Comparison of ENCODE assay signal across 11 cellular contexts in genomic region chr5:1235838-1236237, GRCh38. TPM values are rescaled to one million over a fixed set of nuclear protein-coding genes. Genes with fewer than 3 reads are reported as not detected.
"Had no signal": no experiment of that assay in that cellular context is flagged by ENCODE, and none has a peak within 500 bp of the region (broad histone marks: within the 10 kb centered on the region; RNA-seq: fewer than 3 reads in every experiment).

No MANE protein-coding gene starts in this region.

- H3K4me3 ChIP-seq: GM23248, GM23338, HAP-1 had no signal

- H3K4me1 ChIP-seq: HAP-1 had no signal

- H3K36me3 ChIP-seq: HAP-1 had no signal

- H3K27ac ChIP-seq: GM23248 had no signal

- H3K4me2 ChIP-seq: GM23338 had no signal

- H3K9ac ChIP-seq: GM23248 had no signal

- FAIRE-seq: H1, H54 had no signal

- H2AFZ ChIP-seq: GM23248, GM23338 had no signal

- DNase-seq: GM23248, GOT3, H7, H9, HCEC 1CT, HFFc6 had no signal

RNA-seq across cellular contexts. Expression of gene SLC6A18, which starts 10.7 kb away (rescaled TPM):
- total RNA-seq: GM23248, GM23338, H1, H4, H7, H9, HFFc6 had no signal
- polyA plus RNA-seq: GM23248, GM23338, H1 had no signal

RNA-seq across cellular contexts. Expression of gene SLC6A19, which starts 34.4 kb away (rescaled TPM):
- total RNA-seq: GM23248, GM23338, H1, H4, H9, HFFc6 had no signal
- polyA plus RNA-seq: GM23248, GM23338 had no signal

RNA-seq across cellular contexts. Expression of gene TERT, which starts 59.0 kb away (rescaled TPM):
- total RNA-seq: GM23248 had no signal
- polyA plus RNA-seq: GM23248 had no signal
